In genomic region chr6:168675933-168676551, GRCh38 we compare ENCODE assay signal across 15 cellular contexts.
DNase-seq lines count a peak whose midpoint lies in the region; ATAC-seq and TF ChIP-seq lines count a peak whose summit lies in the region.
"Had no signal": no experiment of that assay in that cellular context is flagged by ENCODE, and none has a peak within 500 bp of the region (broad histone marks: within the 10 kb centered on the region; RNA-seq: fewer than 3 reads in every experiment).

No MANE protein-coding gene starts in this region.

- intact Hi-C loops in cardiac septum (cut with DNase I) (no loop called here), left ventricle myocardium inferior (cut with micrococcal nuclease) (no loop called here)

- H3K9me3 ChIP-seq in left ventricle myocardium inferior (replicated peaks) = no peaks in the 10 kb centered on the region
- no peaks in the 10 kb centered on the region for H3K9me3 ChIP-seq in trophoblast cell (ENCODE audit: insufficient read depth, low read depth, low read length)
- H3K9me3 ChIP-seq: A549 had no signal

- peak overlapping the region; percentile 92 for H2BK5ac ChIP-seq in trophoblast cell (ENCODE audit: low read depth, low read length, poor library complexity)

- H3K18ac ChIP-seq in trophoblast cell (ENCODE audit: low read length) = peak overlapping the region; percentile 96

- no peak for TF ChIP-seq CTCF in left ventricle myocardium inferior (IDR thresholded peaks at IDR 0.05; ENCODE audit: borderline replicate concordance)

- H2AK5ac ChIP-seq in trophoblast cell (ENCODE audit: low read length) = peak overlapping the region; percentile 98

- H3K9ac ChIP-seq in trophoblast cell (ENCODE audit: low read length) = no peak overlapping the region

- H3K79me2 ChIP-seq in trophoblast cell (ENCODE audit: control insufficient read depth, insufficient read depth, low read length, poor library complexity) = peaks cover 12% of the 10 kb centered on the region

- no peaks in the 10 kb centered on the region for H3K36me3 ChIP-seq in left ventricle myocardium inferior
- no peaks in the 10 kb centered on the region for H3K36me3 ChIP-seq in trophoblast cell (ENCODE audit: control insufficient read depth in 1 of 2, insufficient read depth in 2 of 2, low read length in 2 of 2)

- H3K79me1 ChIP-seq in trophoblast cell (ENCODE audit: low read length) = peaks cover 47% of the 10 kb centered on the region

- peak overlapping the region; percentile 93 for H3K14ac ChIP-seq in trophoblast cell (ENCODE audit: low read length)

- DNase-seq in cardiac septum (ENCODE audit: low spot score) (peak; percentile 46), left ventricle myocardium inferior (no peak), left lobe of liver (ENCODE audit: low spot score) (peak; percentile 21), trophoblast cell (no peak), DMS114 treated with DMSO at 0.1 percent for 48 hours (lab: John Stamatoyannopoulos, UW; ENCODE audit: unreplicated experiment) (no peak)
- DNase-seq: AML-193; CD4-positive, alpha-beta T cell; DMS 273 treated with DMSO at 0.1 percent for 48 hours; HCEC 1CT had no signal

- WGBS in trophoblast cell (ENCODE audit: extremely low coverage, insufficient coverage, insufficient read length) = no CpG with 5 or more reads among the region's 11 CpGs

- H3K4me2 ChIP-seq in trophoblast cell (ENCODE audit: low read length) = no peak overlapping the region
- H3K4me2 ChIP-seq: A549, GM23338 had no signal

- H4K91ac ChIP-seq in trophoblast cell (ENCODE audit: low read depth, low read length) = peak overlapping the region; percentile 99

- ATAC-seq in left lobe of liver (no peak), GM18868 (IDR thresholded peaks at IDR 0.05; ENCODE audit: unreplicated experiment) (no peak), GM21528 (IDR thresholded peaks at IDR 0.05; ENCODE audit: low FRiP score, unreplicated experiment) (no peak)
- ATAC-seq: A549, GM23338 had no signal

- H2AFZ ChIP-seq in trophoblast cell (ENCODE audit: insufficient read depth, low read length, poor library complexity) = peak overlapping the region; percentile 58
- H2AFZ ChIP-seq: GM23338 had no signal

- H3K4me3 ChIP-seq in left ventricle myocardium inferior = no peak overlapping the region
- no peak overlapping the region for H3K4me3 ChIP-seq in trophoblast cell (ENCODE audit: low read depth, low read length)
- H3K4me3 ChIP-seq: A549, GM23338 had no signal

- no peaks in the 10 kb centered on the region for H3K4me1 ChIP-seq in left ventricle myocardium inferior
- peaks cover 27 to 31% of the 10 kb centered on the region in 2 experiments for H3K4me1 ChIP-seq in trophoblast cell (ENCODE audit: control insufficient read depth in 1 of 2, insufficient read depth in 2 of 2, low read length in 2 of 2)
- H3K4me1 ChIP-seq: A549 had no signal

- H3K27me3 ChIP-seq in left ventricle myocardium inferior (ENCODE audit: low read depth) = peaks cover 7% of the 10 kb centered on the region
- H3K27me3 ChIP-seq in trophoblast cell (ENCODE audit: insufficient read depth, low read length) = no peaks in the 10 kb centered on the region

- H3K23ac ChIP-seq in trophoblast cell (ENCODE audit: low read length) = no peak overlapping the region

- H3K4ac ChIP-seq in trophoblast cell (ENCODE audit: low read depth, low read length) = peak overlapping the region; percentile 93

- peak overlapping the region; percentile 91 for H4K8ac ChIP-seq in trophoblast cell (ENCODE audit: low read depth, low read length)

- peak overlapping the region; percentile 97 for H2BK120ac ChIP-seq in trophoblast cell (ENCODE audit: insufficient read depth, low read length, poor library complexity)

- H4K12ac ChIP-seq in trophoblast cell (ENCODE audit: low read depth, low read length) = no peak overlapping the region

- H3K27ac ChIP-seq in left ventricle myocardium inferior (replicated peaks) (no peak overlapping the region), trophoblast cell (ENCODE audit: low read depth, low read length) (peak overlapping the region; percentile 88)
- H3K27ac ChIP-seq: 22Rv1, A549, C4-2B had no signal

- peak overlapping the region; percentile 99 for H2BK12ac ChIP-seq in trophoblast cell (ENCODE audit: low read length)

Comparison
In these comparisons a context has a peak if more than half of its experiments do, and no peak if none do; other contexts are left out.
1. DNase-seq: peak in cardiac septum (single experiment) and left lobe of liver (single experiment); none in left ventricle myocardium inferior (single experiment), trophoblast cell (0 of 2) and DMS114 treated with DMSO at 0.1 percent for 48 hours (single experiment).